Comparison of ENCODE assay signal across 7 cellular contexts in the genomic region with DNA sequence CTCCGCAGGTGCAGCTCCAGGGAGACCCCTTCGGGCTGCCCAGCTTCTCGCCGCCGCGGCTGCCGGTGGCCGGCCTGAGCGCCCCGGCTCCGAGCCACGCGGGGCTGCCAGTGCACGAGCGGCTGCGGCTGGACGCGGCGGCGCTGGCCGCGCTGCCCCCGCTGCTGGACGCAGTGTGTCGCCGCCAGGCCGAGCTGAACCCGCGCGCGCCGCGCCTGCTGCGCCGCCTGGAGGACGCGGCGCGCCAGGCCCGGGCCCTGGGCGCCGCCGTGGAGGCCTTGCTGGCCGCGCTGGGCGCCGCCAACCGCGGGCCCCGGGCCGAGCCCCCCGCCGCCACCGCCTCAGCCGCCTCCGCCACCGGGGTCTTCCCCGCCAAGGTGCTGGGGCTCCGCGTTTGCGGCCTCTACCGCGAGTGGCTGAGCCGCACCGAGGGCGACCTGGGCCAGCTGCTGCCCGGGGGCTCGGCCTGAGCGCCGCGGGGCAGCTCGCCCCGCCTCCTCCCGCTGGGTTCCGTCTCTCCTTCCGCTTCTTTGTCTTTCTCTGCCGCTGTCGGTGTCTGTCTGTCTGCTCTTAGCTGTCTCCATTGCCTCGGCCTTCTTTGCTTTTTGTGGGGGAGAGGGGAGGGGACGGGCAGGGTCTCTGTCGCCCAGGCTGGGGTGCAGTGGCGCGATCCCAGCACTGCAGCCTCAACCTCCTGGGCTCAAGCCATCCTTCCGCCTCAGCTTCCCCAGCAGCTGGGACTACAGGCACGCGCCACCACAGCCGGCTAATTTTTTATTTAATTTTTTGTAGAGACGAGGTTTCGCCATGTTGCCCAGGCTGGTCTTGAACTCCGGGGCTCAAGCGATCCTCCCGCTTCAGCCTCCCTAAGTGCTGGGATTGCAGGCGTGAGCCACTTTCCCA. TPM values are rescaled to one million over a fixed set of nuclear protein-coding genes. Genes with fewer than 3 reads are reported as not detected.
DNase-seq lines count a peak whose midpoint lies in the region; TF ChIP-seq lines count a peak whose summit lies in the region.

No MANE protein-coding gene starts in this region.

- peak; percentile 85 for TF ChIP-seq CTCF in GM10248 (IDR thresholded peaks at IDR 0.05; ENCODE audit: control extremely low read depth, extremely low read depth, low read depth, missing control alignments)
- TF ChIP-seq CTCF in esophagus muscularis mucosa (IDR thresholded peaks at IDR 0.05): peak in 2 of 3 experiments; percentile 47 to 61
- peak; percentile 32 to 34 for TF ChIP-seq CTCF in suprapubic skin (IDR thresholded peaks at IDR 0.05)

- WGBS in esophagus muscularis mucosa: 32% methylated on average over 27 of the region's 93 CpGs
- WGBS in suprapubic skin: 22% methylated on average over 40 of the region's 93 CpGs

- peak overlapping the region; percentile 84 to 91 (median 89) for H3K27ac ChIP-seq in esophagus muscularis mucosa (replicated peaks in 1 of 4)
- H3K27ac ChIP-seq in suprapubic skin: peak overlapping the region; percentile 83

- intact Hi-C loops in esophagus muscularis mucosa (cut with DNase I): no loop called here

- in situ Hi-C loops in HAP-1 (cut with MboI; ENCODE audit: low sequenced_read_pairs): loop anchor here (25.0 kb wide), 1 partner anchor 515 kb away; the partner anchor contains the start of genes SEPTIN1 and ZNF48

- CTCF ChIA-PET in GM10248 (lab: Yijun Ruan, JAX): interaction anchor here (0.9 to 5.9 kb wide), 34 partner anchors 8 to 240 kb away, joined by 3 to 73 read pairs (median 5); partner anchors contain the start of gene PHKG2

- H3K9me3 ChIP-seq in HAP-1 (no peaks in the 10 kb centered on the region), esophagus muscularis mucosa (no peaks in the 10 kb centered on the region), mucosa of stomach (ENCODE audit: control insufficient read depth, low read length) (no peaks in the 10 kb centered on the region), suprapubic skin (no peaks in the 10 kb centered on the region)

- TF ChIP-seq EP300 in esophagus muscularis mucosa (IDR thresholded peaks at IDR 0.05) (no peak), suprapubic skin (IDR thresholded peaks at IDR 0.05) (no peak)

- H3K4me1 ChIP-seq in HAP-1 (peaks cover 12% of the 10 kb centered on the region), esophagus muscularis mucosa (peaks cover 9 to 41% (median 32%) of the 10 kb centered on the region in 4 donors), mucosa of stomach (ENCODE audit: control insufficient read depth, insufficient read depth, low read length) (peaks cover 14% of the 10 kb centered on the region), suprapubic skin (peaks cover 28% of the 10 kb centered on the region)

- H3K4me3 ChIP-seq in HAP-1: peak overlapping the region; percentile 23
- H3K4me3 ChIP-seq in esophagus muscularis mucosa: peak overlapping the region; percentile 63 to 68 (median 65)
- H3K4me3 ChIP-seq in mucosa of stomach (ENCODE audit: low read length): peak overlapping the region; percentile 31
- peak overlapping the region; percentile 47 for H3K4me3 ChIP-seq in suprapubic skin

- TF ChIP-seq POLR2A in esophagus muscularis mucosa (IDR thresholded peaks at IDR 0.05; ENCODE audit: low read depth) (no peak), suprapubic skin (IDR thresholded peaks at IDR 0.05) (no peak)

- DNase-seq in GM10248 (ENCODE audit: extremely low spot score) (peak; percentile 85), HAP-1 (ENCODE audit: low spot score in 2 of 2) (peak; percentile 43 to 70), NCI-H2171 treated with DMSO at 0.1 percent for 48 hours (lab: John Stamatoyannopoulos, UW) (peak; percentile 34), esophagus muscularis mucosa (ENCODE audit: extremely low spot score) (no peak), suprapubic skin (ENCODE audit: low spot score in 2 of 2) (no peak)
- DNase-seq in activated T-cell treated with anti-CD3 and anti-CD28 coated beads, Interleukin-2, amount 50 U/mL, for 48 hours: peak; percentile 76 to 83

- POLR2A ChIA-PET in GM10248 (lab: Yijun Ruan, JAX): interaction anchor here (0.5 to 0.6 kb wide), 2 partner anchors 88 to 130 kb away, joined by 4 to 5 read pairs; no protein-coding TSS in a partner anchor

- peak overlapping the region; percentile 85 for H3K9ac ChIP-seq in mucosa of stomach (ENCODE audit: low read length)

- H3K36me3 ChIP-seq in HAP-1 (replicated peaks) (no peaks in the 10 kb centered on the region), esophagus muscularis mucosa (peaks cover 0 to 4% (median 0%) of the 10 kb centered on the region in 4 donors), mucosa of stomach (ENCODE audit: control insufficient read depth, insufficient read depth, low read length) (no peaks in the 10 kb centered on the region), suprapubic skin (no peaks in the 10 kb centered on the region)

- no peaks in the 10 kb centered on the region for H3K27me3 ChIP-seq in HAP-1 (ENCODE audit: low read depth)
- no peaks in the 10 kb centered on the region for H3K27me3 ChIP-seq in esophagus muscularis mucosa
- no peaks in the 10 kb centered on the region for H3K27me3 ChIP-seq in mucosa of stomach (ENCODE audit: control insufficient read depth, insufficient read depth, low read length)
- H3K27me3 ChIP-seq in suprapubic skin: no peaks in the 10 kb centered on the region

RNA-seq across cellular contexts. Expression of gene CTF1, which starts 5.9 kb away (rescaled TPM):
- total RNA-seq in esophagus muscularis mucosa: 10 to 100 TPM in 2 of 4 donors, 1 to 10 TPM in 2; 6.2 to 18.8 (median 10.9) TPM
- 1 to 10 TPM in 1 of 4 donors, under 1 TPM in 3; 0.30 to 1.3 (median 0.71) TPM for total RNA-seq in suprapubic skin

RNA-seq across cellular contexts. Expression of gene BCL7C, which starts 8.4 kb away (rescaled TPM):
- total RNA-seq in esophagus muscularis mucosa (10 to 100 TPM; 42.1 to 57.9 (median 45.5) TPM), suprapubic skin (10 to 100 TPM; 32.3 to 47.2 (median 43.9) TPM)

RNA-seq across cellular contexts. Expression of gene FBXL19, which starts 21.1 kb away (rescaled TPM):
- total RNA-seq in esophagus muscularis mucosa (10 to 100 TPM; 12.1 to 28.1 (median 17.7) TPM), suprapubic skin (10 to 100 TPM; 21.7 to 28.7 (median 24.5) TPM)

RNA-seq across cellular contexts. Expression of gene ORAI3, which starts 46.5 kb away (rescaled TPM):
- total RNA-seq in esophagus muscularis mucosa (10 to 100 TPM; 33.0 to 56.5 (median 45.8) TPM), suprapubic skin (10 to 100 TPM; 25.7 to 41.0 (median 32.7) TPM)

RNA-seq across cellular contexts. Expression of gene SETD1A, which starts 55.2 kb away (rescaled TPM):
- total RNA-seq in esophagus muscularis mucosa (10 to 100 TPM in 2 of 4 donors, 1 to 10 TPM in 2; 7.1 to 25.4 (median 9.9) TPM), suprapubic skin (10 to 100 TPM; 12.5 to 14.7 (median 13.7) TPM)

Comparison
In these comparisons a context has a peak if more than half of its experiments do, and no peak if none do; other contexts are left out.
1. DNase-seq: peak in GM10248 (single experiment), HAP-1 (2 of 2), NCI-H2171 treated with DMSO at 0.1 percent for 48 hours (single experiment) and activated T-cell treated with anti-CD3 and anti-CD28 coated beads, Interleukin-2, amount 50 U/mL, for 48 hours (2 of 2); none in esophagus muscularis mucosa (single experiment) and suprapubic skin (0 of 2).
2. CTCF ChIP-seq: peak in every context shown above with its lines; median percentile 85 in GM10248; 54 in esophagus muscularis mucosa; 33 in suprapubic skin.
3. Peak in every context shown above with its lines, with median percentiles within 50 percentile points of each other: H3K4me3 ChIP-seq.